27 cellular contexts compared by ENCODE assay signal in genomic region chr2:182973441-182974352, GRCh38.
DNase-seq lines count a peak whose midpoint lies in the region; ATAC-seq and TF ChIP-seq lines count a peak whose summit lies in the region.
"Had no signal": no experiment of that assay in that cellular context is flagged by ENCODE, and none has a peak within 500 bp of the region (broad histone marks: within the 10 kb centered on the region; RNA-seq: fewer than 3 reads in every experiment).

No MANE protein-coding gene starts in this region.

- intact Hi-C loops in A673 (cut with micrococcal nuclease; ENCODE audit: unreplicated experiment), result loop anchor here (2.0 kb wide), 1 partner anchor 59 kb away; no protein-coding TSS in a partner anchor

- no peak overlapping the region for H3K4me3 Mint-ChIP-seq in CD8-positive, alpha-beta memory T cell
- no peak overlapping the region for H3K4me3 Mint-ChIP-seq in activated CD8-positive, alpha-beta T cell treated with anti-CD3 and anti-CD28 coated beads, Interleukin-2, amount 10 ng/mL, durations not matched to agents 7 days and 5 days
- H3K4me3 Mint-ChIP-seq: activated CD8-positive, alpha-beta T cell treated with anti-CD3 and anti-CD28 coated beads for 36 hours; activated naive CD4-positive, alpha-beta T cell treated with anti-CD3 and anti-CD28 coated beads for 36 hours; activated T-cell treated with anti-CD3 and anti-CD28 coated beads, Interleukin-2, amount 50 U/mL, for 24 hours; dendritic cell treated with granulocyte-macrophage colony-stimulating factor and Interleukin-4, amounts not matched to agents 40 ng/mL and 50 ng/mL, for 4 days; memory B cell; naive B cell had no signal

- H3K36me3 ChIP-seq in A673 (ENCODE audit: insufficient read depth, low read length, poor library complexity, severe bottlenecking), result peaks cover 67% of the 10 kb centered on the region
- no peaks in the 10 kb centered on the region for H3K36me3 ChIP-seq in Loucy (ENCODE audit: insufficient read depth, low read length)
- H3K36me3 ChIP-seq in CD8-positive, alpha-beta memory T cell (ENCODE audit: insufficient read depth, low read length), result no peaks in the 10 kb centered on the region
- H3K36me3 ChIP-seq: ovary had no signal

- no peaks in the 10 kb centered on the region for H3K4me1 Mint-ChIP-seq in CD8-positive, alpha-beta memory T cell
- H3K4me1 Mint-ChIP-seq in activated CD8-positive, alpha-beta T cell treated with anti-CD3 and anti-CD28 coated beads, Interleukin-2, amount 10 ng/mL, durations not matched to agents 7 days and 5 days (ENCODE audit: low read depth), result peaks cover 6% of the 10 kb centered on the region

- H3K36me3 Mint-ChIP-seq in CD8-positive, alpha-beta memory T cell, result peaks cover 5 to 15% (median 8%) of the 10 kb centered on the region in 3 donors
- peaks cover 2% of the 10 kb centered on the region for H3K36me3 Mint-ChIP-seq in activated CD8-positive, alpha-beta T cell treated with anti-CD3 and anti-CD28 coated beads, Interleukin-2, amount 10 ng/mL, durations not matched to agents 7 days and 5 days (ENCODE audit: low read depth)
- H3K36me3 Mint-ChIP-seq: naive B cell had no signal

- ATAC-seq in GM21390 (IDR thresholded peaks at IDR 0.05; ENCODE audit: unreplicated experiment) (peak; percentile 38), left lobe of liver (peak; percentile 73), HG03457 (IDR thresholded peaks at IDR 0.05; ENCODE audit: unreplicated experiment) (no peak)
- ATAC-seq in activated CD8-positive, alpha-beta T cell treated with anti-CD3 and anti-CD28 coated beads, Interleukin-2, amount 10 ng/mL, durations not matched to agents 7 days and 5 days, result no peak
- ATAC-seq: A549; activated CD8-positive, alpha-beta T cell treated with anti-CD3 and anti-CD28 coated beads for 36 hours; right cardiac atrium had no signal

- CTCF ChIA-PET in A673 (lab: Charles Lee), result no interaction called here
- CTCF ChIA-PET in CD8-positive, alpha-beta memory T cell (lab: Charles Lee), result no interaction called here
- CTCF ChIA-PET in activated CD8-positive, alpha-beta T cell treated with anti-CD3 and anti-CD28 coated beads, Interleukin-2, amount 10 ng/mL, durations not matched to agents 7 days and 5 days (lab: Charles Lee), result no interaction called here

- H3K4me3 ChIP-seq in A673 (ENCODE audit: low read depth, low read length, poor library complexity, severe bottlenecking) (no peak overlapping the region), Loucy (ENCODE audit: low read length, poor library complexity, severe bottlenecking) (no peak overlapping the region)
- H3K4me3 ChIP-seq in CD8-positive, alpha-beta memory T cell (ENCODE audit: low read length), result no peak overlapping the region
- H3K4me3 ChIP-seq: A549, ovary had no signal

- no peak for DNase-seq in A673 (ENCODE audit: low spot score)
- DNase-seq in left lobe of liver (ENCODE audit: low spot score), result no peak
- no peak for DNase-seq in AG08396 (ENCODE audit: low spot score)
- no peak for DNase-seq in CD8-positive, alpha-beta memory T cell
- DNase-seq in activated CD8-positive, alpha-beta T cell treated with anti-CD3 and anti-CD28 coated beads, Interleukin-2, amount 10 ng/mL, durations not matched to agents 7 days and 5 days, result no peak
- DNase-seq: activated CD4-positive, CD25-positive, alpha-beta regulatory T cell treated with anti-CD3 and anti-CD28 coated beads, Interleukin-2, amount 50 U/mL, for 72 hours; activated CD8-positive, alpha-beta T cell treated with anti-CD3 and anti-CD28 coated beads for 36 hours; activated naive CD4-positive, alpha-beta T cell treated with anti-CD3 and anti-CD28 coated beads for 36 hours; activated T-cell treated with anti-CD3 and anti-CD28 coated beads, Interleukin-2, amount 50 U/mL, for 24 hours; amygdala; COR-L47; KG1; MV-4-11; naive B cell; NCI-H187; NCI-H526 treated with DMSO at 0.1 percent for 48 hours; ovary; right cardiac atrium; SHP77; stimulated activated CD4-positive, alpha-beta T cell treated with anti-CD3 and anti-CD28 coated beads, Interleukin-15, amount 100 ng/mL, for 24 hours; trophoblast cell had no signal

- H3K4me2 ChIP-seq in Loucy (ENCODE audit: low read depth, low read length, poor library complexity, severe bottlenecking), result no peak overlapping the region
- H3K4me2 ChIP-seq: A549 had no signal

- no peak overlapping the region for H3K9ac ChIP-seq in Loucy (ENCODE audit: low read depth, low read length, poor library complexity, severe bottlenecking)

- peak overlapping the region; percentile 54; the same call in 1 of the 2 replicates for H2AFZ ChIP-seq in Loucy (ENCODE audit: low read length)

- no peak overlapping the region for H3K27ac ChIP-seq in A673 (ENCODE audit: low read depth, low read length, poor library complexity, severe bottlenecking)
- no peak overlapping the region for H3K27ac ChIP-seq in CD8-positive, alpha-beta memory T cell (ENCODE audit: low read depth, low read length)
- H3K27ac ChIP-seq: A549, ovary had no signal

- BruUV-seq in A673 (replicated peaks; lab: Mats Ljungman, UMichigan), result TSS peak; percentile 9

- no peaks in the 10 kb centered on the region for H3K27me3 Mint-ChIP-seq in CD8-positive, alpha-beta memory T cell
- H3K27me3 Mint-ChIP-seq in activated CD8-positive, alpha-beta T cell treated with anti-CD3 and anti-CD28 coated beads, Interleukin-2, amount 10 ng/mL, durations not matched to agents 7 days and 5 days (ENCODE audit: low read depth), result peaks cover 15% of the 10 kb centered on the region
- H3K27me3 Mint-ChIP-seq: activated CD8-positive, alpha-beta T cell treated with anti-CD3 and anti-CD28 coated beads for 36 hours; activated T-cell treated with anti-CD3 and anti-CD28 coated beads, Interleukin-2, amount 50 U/mL, for 24 hours; memory B cell had no signal

- TF ChIP-seq CTCF in A673 (conservative IDR thresholded peaks at IDR 0.05; ENCODE audit: low read depth, low read length), result no peak
- no peak for TF ChIP-seq CTCF in Loucy (conservative IDR thresholded peaks at IDR 0.05; ENCODE audit: low read length)

- H4K20me1 ChIP-seq in Loucy (ENCODE audit: insufficient read depth, low read length, poor library complexity, severe bottlenecking), result no peaks in the 10 kb centered on the region

- POLR2A ChIA-PET in A673 (lab: Charles Lee; ENCODE audit: low non-redundant PET), result no interaction called here
- POLR2A ChIA-PET in CD8-positive, alpha-beta memory T cell (lab: Charles Lee), result no interaction called here
- POLR2A ChIA-PET in activated CD8-positive, alpha-beta T cell treated with anti-CD3 and anti-CD28 coated beads, Interleukin-2, amount 10 ng/mL, durations not matched to agents 7 days and 5 days (lab: Charles Lee), result no interaction called here

- peaks cover 14% of the 10 kb centered on the region for H3K4me1 ChIP-seq in A673 (ENCODE audit: insufficient read depth, low read length, poor library complexity, severe bottlenecking)
- H3K4me1 ChIP-seq in Loucy (ENCODE audit: insufficient read depth, low read length, poor library complexity, severe bottlenecking), result no peaks in the 10 kb centered on the region
- no peaks in the 10 kb centered on the region for H3K4me1 ChIP-seq in CD8-positive, alpha-beta memory T cell (ENCODE audit: insufficient read depth, low read length)

- H3K27ac Mint-ChIP-seq in CD8-positive, alpha-beta memory T cell, result no peak overlapping the region
- H3K27ac Mint-ChIP-seq in activated CD8-positive, alpha-beta T cell treated with anti-CD3 and anti-CD28 coated beads, Interleukin-2, amount 10 ng/mL, durations not matched to agents 7 days and 5 days, result no peak overlapping the region
- H3K27ac Mint-ChIP-seq: activated CD8-positive, alpha-beta T cell treated with anti-CD3 and anti-CD28 coated beads for 36 hours; activated naive CD4-positive, alpha-beta T cell treated with anti-CD3 and anti-CD28 coated beads for 36 hours; activated T-cell treated with anti-CD3 and anti-CD28 coated beads, Interleukin-2, amount 50 U/mL, for 24 hours; dendritic cell treated with granulocyte-macrophage colony-stimulating factor and Interleukin-4, amounts not matched to agents 40 ng/mL and 50 ng/mL, for 4 days; memory B cell; naive B cell had no signal

- H3K79me2 ChIP-seq in Loucy (ENCODE audit: insufficient read depth, low read length), result no peaks in the 10 kb centered on the region

- no peaks in the 10 kb centered on the region for H3K27me3 ChIP-seq in A673 (replicated peaks; ENCODE audit: insufficient read depth, low read depth, low read length, poor library complexity)
- no peaks in the 10 kb centered on the region for H3K27me3 ChIP-seq in Loucy (ENCODE audit: insufficient read depth, low read length, poor library complexity, severe bottlenecking)
- no peaks in the 10 kb centered on the region for H3K27me3 ChIP-seq in CD8-positive, alpha-beta memory T cell (ENCODE audit: insufficient read depth, low read length, poor library complexity, severe bottlenecking)
- H3K27me3 ChIP-seq: ovary had no signal

- no peaks in the 10 kb centered on the region for H3F3A ChIP-seq in Loucy (ENCODE audit: low read depth)

- H3K9me3 ChIP-seq in A673 (ENCODE audit: low read depth, low read length, poor library complexity, severe bottlenecking) (peaks cover 14% of the 10 kb centered on the region), Loucy (ENCODE audit: insufficient read depth, low read depth, low read length) (no peaks in the 10 kb centered on the region)
- H3K9me3 ChIP-seq in CD8-positive, alpha-beta memory T cell (ENCODE audit: low read length), result no peaks in the 10 kb centered on the region
- H3K9me3 ChIP-seq: ovary had no signal

- no peaks in the 10 kb centered on the region for H3K9me2 ChIP-seq in Loucy (replicated peaks; ENCODE audit: low read depth, low read length)

- no peaks in the 10 kb centered on the region for H3K9me3 Mint-ChIP-seq in CD8-positive, alpha-beta memory T cell
- no peaks in the 10 kb centered on the region for H3K9me3 Mint-ChIP-seq in activated CD8-positive, alpha-beta T cell treated with anti-CD3 and anti-CD28 coated beads, Interleukin-2, amount 10 ng/mL, durations not matched to agents 7 days and 5 days (ENCODE audit: insufficient read depth)
- H3K9me3 Mint-ChIP-seq: activated CD8-positive, alpha-beta T cell treated with anti-CD3 and anti-CD28 coated beads for 36 hours; dendritic cell treated with granulocyte-macrophage colony-stimulating factor and Interleukin-4, amounts not matched to agents 40 ng/mL and 50 ng/mL, for 4 days had no signal

Comparison
In these comparisons a context has a peak if more than half of its experiments do, and no peak if none do; other contexts are left out.
1. ATAC-seq: peak in GM21390 (single experiment) and left lobe of liver (single experiment); none in HG03457 (single experiment) and activated CD8-positive, alpha-beta T cell treated with anti-CD3 and anti-CD28 coated beads, Interleukin-2, amount 10 ng/mL, durations not matched to agents 7 days and 5 days (single experiment).